In the genomic region with DNA sequence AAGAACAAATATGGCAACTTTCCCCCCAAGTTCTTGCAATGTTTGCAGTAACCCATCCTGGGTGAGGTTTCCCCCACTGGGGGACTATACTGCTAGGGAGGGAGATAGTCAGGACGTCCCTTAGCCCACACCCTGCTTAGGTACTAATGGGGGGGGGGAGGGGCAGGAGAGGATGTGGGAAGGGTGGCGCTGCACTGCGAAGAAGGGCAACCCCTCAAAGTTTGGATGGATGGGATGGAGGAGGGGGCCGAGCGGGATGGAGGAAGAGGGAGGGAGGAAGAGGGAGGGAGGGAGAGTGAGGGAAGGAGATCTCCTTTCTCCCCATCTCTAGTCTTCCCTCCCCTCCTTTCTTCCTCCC, we compare ENCODE assay signal across 1 cellular context.
TF ChIP-seq lines count a peak whose summit lies in the region.

No MANE protein-coding gene starts in this region.

TF ChIP-seq in GM12878, 131 proteins besides CTCF, POLR2A, EP300 and RAD21 (continued from another document):
- TF ChIP-seq, protein P1, sequence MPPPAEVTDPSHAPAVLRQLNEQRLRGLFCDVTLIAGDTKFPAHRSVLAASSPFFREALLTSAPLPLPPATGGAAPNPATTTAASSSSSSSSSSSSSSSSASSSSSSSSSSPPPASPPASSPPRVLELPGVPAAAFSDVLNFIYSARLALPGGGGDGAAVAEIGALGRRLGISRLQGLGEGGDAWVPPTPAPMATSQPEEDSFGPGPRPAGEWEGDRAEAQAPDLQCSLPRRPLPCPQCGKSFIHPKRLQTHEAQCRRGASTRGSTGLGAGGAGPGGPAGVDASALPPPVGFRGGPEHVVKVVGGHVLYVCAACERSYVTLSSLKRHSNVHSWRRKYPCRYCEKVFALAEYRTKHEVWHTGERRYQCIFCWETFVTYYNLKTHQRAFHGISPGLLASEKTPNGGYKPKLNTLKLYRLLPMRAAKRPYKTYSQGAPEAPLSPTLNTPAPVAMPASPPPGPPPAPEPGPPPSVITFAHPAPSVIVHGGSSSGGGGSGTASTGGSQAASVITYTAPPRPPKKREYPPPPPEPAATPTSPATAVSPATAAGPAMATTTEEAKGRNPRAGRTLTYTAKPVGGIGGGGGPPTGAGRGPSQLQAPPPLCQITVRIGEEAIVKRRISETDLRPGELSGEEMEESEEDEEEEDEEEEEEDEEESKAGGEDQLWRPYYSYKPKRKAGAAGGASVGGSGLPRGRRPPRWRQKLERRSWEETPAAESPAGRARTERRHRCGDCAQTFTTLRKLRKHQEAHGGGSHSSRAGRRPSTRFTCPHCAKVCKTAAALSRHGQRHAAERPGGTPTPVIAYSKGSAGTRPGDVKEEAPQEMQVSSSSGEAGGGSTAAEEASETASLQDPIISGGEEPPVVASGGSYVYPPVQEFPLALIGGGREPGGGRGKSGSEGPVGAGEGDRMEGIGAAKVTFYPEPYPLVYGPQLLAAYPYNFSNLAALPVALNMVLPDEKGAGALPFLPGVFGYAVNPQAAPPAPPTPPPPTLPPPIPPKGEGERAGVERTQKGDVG (CRISPR knock-in tag; IDR thresholded peaks at IDR 0.05): no peak
- TF ChIP-seq MEF2A (IDR thresholded peaks at IDR 0.05; ENCODE audit: insufficient read depth, low read depth, low read length): no peak
- TF ChIP-seq, protein P2, sequence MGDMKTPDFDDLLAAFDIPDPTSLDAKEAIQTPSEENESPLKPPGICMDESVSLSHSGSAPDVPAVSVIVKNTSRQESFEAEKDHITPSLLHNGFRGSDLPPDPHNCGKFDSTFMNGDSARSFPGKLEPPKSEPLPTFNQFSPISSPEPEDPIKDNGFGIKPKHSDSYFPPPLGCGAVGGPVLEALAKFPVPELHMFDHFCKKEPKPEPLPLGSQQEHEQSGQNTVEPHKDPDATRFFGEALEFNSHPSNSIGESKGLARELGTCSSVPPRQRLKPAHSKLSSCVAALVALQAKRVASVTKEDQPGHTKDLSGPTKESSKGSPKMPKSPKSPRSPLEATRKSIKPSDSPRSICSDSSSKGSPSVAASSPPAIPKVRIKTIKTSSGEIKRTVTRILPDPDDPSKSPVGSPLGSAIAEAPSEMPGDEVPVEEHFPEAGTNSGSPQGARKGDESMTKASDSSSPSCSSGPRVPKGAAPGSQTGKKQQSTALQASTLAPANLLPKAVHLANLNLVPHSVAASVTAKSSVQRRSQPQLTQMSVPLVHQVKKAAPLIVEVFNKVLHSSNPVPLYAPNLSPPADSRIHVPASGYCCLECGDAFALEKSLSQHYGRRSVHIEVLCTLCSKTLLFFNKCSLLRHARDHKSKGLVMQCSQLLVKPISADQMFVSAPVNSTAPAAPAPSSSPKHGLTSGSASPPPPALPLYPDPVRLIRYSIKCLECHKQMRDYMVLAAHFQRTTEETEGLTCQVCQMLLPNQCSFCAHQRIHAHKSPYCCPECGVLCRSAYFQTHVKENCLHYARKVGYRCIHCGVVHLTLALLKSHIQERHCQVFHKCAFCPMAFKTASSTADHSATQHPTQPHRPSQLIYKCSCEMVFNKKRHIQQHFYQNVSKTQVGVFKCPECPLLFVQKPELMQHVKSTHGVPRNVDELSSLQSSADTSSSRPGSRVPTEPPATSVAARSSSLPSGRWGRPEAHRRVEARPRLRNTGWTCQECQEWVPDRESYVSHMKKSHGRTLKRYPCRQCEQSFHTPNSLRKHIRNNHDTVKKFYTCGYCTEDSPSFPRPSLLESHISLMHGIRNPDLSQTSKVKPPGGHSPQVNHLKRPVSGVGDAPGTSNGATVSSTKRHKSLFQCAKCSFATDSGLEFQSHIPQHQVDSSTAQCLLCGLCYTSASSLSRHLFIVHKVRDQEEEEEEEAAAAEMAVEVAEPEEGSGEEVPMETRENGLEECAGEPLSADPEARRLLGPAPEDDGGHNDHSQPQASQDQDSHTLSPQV (IDR thresholded peaks at IDR 0.05): no peak
- no peak for TF ChIP-seq NFIC (IDR thresholded peaks at IDR 0.05; ENCODE audit: low read depth, low read length)
- no peak for TF ChIP-seq SREBF2 (IDR thresholded peaks at IDR 0.05; ENCODE audit: low read length)
- no peak for TF ChIP-seq SP1 (IDR thresholded peaks at IDR 0.05; ENCODE audit: low read depth, low read length)
- TF ChIP-seq CHD1 (IDR thresholded peaks at IDR 0.05; ENCODE audit: low read depth, low read length): no peak
- TF ChIP-seq, protein P3, sequence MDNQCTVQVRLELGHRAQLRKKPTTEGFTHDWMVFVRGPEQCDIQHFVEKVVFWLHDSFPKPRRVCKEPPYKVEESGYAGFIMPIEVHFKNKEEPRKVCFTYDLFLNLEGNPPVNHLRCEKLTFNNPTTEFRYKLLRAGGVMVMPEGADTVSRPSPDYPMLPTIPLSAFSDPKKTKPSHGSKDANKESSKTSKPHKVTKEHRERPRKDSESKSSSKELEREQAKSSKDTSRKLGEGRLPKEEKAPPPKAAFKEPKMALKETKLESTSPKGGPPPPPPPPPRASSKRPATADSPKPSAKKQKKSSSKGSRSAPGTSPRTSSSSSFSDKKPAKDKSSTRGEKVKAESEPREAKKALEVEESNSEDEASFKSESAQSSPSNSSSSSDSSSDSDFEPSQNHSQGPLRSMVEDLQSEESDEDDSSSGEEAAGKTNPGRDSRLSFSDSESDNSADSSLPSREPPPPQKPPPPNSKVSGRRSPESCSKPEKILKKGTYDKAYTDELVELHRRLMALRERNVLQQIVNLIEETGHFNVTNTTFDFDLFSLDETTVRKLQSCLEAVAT (IDR thresholded peaks at IDR 0.05): no peak
- no peak for TF ChIP-seq ZNF217 (IDR thresholded peaks at IDR 0.05)
- no peak for TF ChIP-seq TBL1XR1 (IDR thresholded peaks at IDR 0.05; ENCODE audit: low read depth, low read length)
- no peak for TF ChIP-seq RFX5 (IDR thresholded peaks at IDR 0.05; ENCODE audit: low read depth, low read length)
- no peak for TF ChIP-seq HCFC1 (IDR thresholded peaks at IDR 0.05; ENCODE audit: low read length)
- no peak for TF ChIP-seq KAT2A (conservative IDR thresholded peaks at IDR 0.05; ENCODE audit: control insufficient read depth, low read depth, low read length)
